In the genomic region with DNA sequence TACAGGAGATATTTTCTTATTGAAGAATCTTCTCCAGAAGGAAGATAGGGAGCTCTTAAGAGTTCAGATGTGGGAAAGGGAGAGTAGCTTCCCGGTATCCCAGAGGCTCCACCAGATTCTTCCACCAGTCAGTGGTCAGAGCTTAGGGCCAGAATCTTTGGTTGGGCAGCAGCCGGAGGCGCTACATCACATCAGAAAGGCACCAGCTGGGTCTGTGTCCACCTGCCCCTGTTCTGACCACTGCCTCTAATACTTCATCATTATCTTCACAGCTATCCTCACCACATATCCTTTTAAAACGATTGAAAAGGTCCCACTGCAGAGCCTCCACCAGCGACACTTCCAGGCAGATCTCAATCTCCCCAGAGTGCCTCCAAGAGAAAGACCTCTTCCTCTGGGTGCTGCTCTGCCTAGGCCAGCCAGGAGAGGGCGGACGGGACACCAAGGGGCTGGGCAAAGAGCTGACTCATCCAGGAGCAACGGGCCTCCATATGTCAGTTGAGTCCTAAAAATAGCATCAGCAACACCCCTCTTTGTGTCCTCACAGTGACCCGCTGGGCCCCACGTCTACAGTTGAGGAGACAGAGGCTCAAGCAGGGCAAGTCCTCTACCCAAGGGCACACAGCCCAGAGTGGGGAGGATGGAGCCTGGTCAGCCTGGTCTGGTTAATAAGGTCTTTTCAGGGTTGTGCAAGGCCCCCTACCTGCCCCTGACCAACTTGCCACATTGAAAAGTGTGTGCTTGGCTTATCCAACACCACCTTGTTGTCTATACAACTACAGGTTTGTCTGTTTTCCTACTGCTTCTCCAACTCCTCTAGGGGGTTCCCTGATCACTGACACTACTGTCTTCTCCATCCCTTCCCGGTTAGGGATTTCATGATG, we compare ENCODE assay signal across 1 cellular context.
A peak's percentile ranks its signal among the peaks of the same experiment; 100 is the strongest.
TF ChIP-seq lines count a peak whose summit lies in the region.

No MANE protein-coding gene starts in this region.

TF ChIP-seq in HepG2, 621 proteins besides CTCF, POLR2A, EP300 and RAD21 (continued from another document):
- TF ChIP-seq KIAA2018 (CRISPR knock-in tag; IDR thresholded peaks at IDR 0.05; ENCODE audit: borderline replicate concordance) (no peak), ZNF747 (CRISPR knock-in tag; IDR thresholded peaks at IDR 0.05; ENCODE audit: borderline replicate concordance) (no peak), REST (IDR thresholded peaks at IDR 0.05; ENCODE audit: borderline replicate concordance in 1 of 2, low read depth in 1 of 2, low read length in 2 of 2) (no peak), DNMT1 (CRISPR knock-in tag; IDR thresholded peaks at IDR 0.05) (no peak), ZNF841 (CRISPR knock-in tag; IDR thresholded peaks at IDR 0.05; ENCODE audit: borderline replicate concordance) (no peak), THAP7 (CRISPR knock-in tag; IDR thresholded peaks at IDR 0.05) (no peak), ZFP91 (CRISPR knock-in tag; IDR thresholded peaks at IDR 0.05; ENCODE audit: borderline replicate concordance) (0 out of 2 replicates have a peak, but pooled peaks have one; percentile 15), SMC3 (IDR thresholded peaks at IDR 0.05; ENCODE audit: low read length) (peak; percentile 25; the same call in 1 of the 2 replicates), FOSL2 (CRISPR knock-in tag; IDR thresholded peaks at IDR 0.05) (peak; percentile 92), MAFK (conservative IDR thresholded peaks at IDR 0.05 in 1 of 2, IDR thresholded peaks at IDR 0.05 in 1 of 2; ENCODE audit: low read length in 2 of 2) (peak; percentile 65 to 69)
- TF ChIP-seq, protein P1, sequence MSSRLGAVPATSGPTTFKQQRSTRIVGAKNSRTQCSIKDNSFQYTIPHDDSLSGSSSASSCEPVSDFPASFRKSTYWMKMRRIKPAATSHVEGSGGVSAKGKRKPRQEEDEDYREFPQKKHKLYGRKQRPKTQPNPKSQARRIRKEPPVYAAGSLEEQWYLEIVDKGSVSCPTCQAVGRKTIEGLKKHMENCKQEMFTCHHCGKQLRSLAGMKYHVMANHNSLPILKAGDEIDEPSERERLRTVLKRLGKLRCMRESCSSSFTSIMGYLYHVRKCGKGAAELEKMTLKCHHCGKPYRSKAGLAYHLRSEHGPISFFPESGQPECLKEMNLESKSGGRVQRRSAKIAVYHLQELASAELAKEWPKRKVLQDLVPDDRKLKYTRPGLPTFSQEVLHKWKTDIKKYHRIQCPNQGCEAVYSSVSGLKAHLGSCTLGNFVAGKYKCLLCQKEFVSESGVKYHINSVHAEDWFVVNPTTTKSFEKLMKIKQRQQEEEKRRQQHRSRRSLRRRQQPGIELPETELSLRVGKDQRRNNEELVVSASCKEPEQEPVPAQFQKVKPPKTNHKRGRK (CRISPR knock-in tag; IDR thresholded peaks at IDR 0.05) = no peak
